In the genomic region with DNA sequence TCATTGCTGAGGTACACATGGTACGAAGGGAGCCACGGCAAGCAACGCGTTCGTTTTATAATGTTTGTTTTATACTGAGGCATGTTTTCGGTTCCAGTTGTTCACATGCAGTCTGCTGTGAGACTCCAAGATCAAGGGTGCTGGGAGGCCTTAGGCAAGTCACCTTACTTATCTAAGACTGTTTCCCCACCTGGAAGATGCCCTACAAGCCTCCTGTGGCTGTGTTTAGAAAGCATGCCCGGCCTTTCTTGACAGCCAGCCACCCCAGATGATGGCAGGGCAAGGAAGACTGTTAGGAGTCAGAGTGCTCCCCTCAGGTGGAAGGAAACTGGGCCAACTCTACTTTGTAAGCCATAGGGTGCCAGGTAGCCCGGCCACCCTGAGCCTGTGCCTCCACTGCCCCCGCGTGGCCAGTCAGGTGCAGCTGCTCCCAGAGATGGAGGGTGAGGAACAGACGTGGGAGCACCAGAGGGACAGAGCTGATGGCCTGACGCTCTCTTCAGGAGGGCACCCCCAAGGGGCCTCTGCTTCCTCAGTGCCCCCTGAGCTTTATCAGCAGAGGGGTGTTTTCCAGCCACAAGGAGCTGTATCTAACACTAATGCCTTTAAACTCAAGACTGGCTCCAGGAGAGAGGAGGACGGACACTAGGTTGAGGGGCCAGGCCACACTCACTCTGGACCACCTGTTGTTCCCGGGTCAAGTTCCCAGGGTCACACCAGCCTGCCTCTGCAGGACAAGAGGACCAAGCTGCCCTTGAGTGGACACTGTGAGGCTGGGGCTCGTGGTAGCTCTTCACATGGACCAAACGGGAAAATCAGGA, we compare ENCODE assay signal across 9 cellular contexts. TPM values are rescaled to one million over a fixed set of nuclear protein-coding genes. Genes with fewer than 3 reads are reported as not detected.
DNase-seq lines count a peak whose midpoint lies in the region; ATAC-seq and TF ChIP-seq lines count a peak whose summit lies in the region.
"Had no signal": no experiment of that assay in that cellular context is flagged by ENCODE, and none has a peak within 500 bp of the region (broad histone marks: within the 10 kb centered on the region; RNA-seq: fewer than 3 reads in every experiment).

No MANE protein-coding gene starts in this region.

- no peak overlapping the region for H3K4me3 Mint-ChIP-seq in CD14-positive monocyte
- H3K4me3 Mint-ChIP-seq in progenitor cell of endocrine pancreas (ENCODE audit: low read depth): no peak overlapping the region

- DNase-seq in CD14-positive monocyte (ENCODE audit: low spot score) (no peak), HFF-Myc (ENCODE audit: extremely low read depth, low read depth) (no peak), RPMI8226 (peak; percentile 75), germinal center (ENCODE audit: low spot score) (peak; percentile 68), progenitor cell of endocrine pancreas (ENCODE audit: low spot score, unreplicated experiment) (peak; percentile 67)
- peak; percentile 91 for DNase-seq in activated effector memory CD4-positive, alpha-beta T cell treated with anti-CD3 and anti-CD28 coated beads, Interleukin-2, amount 50 U/mL, for 16 hours

- peaks cover 0 to 1% (median 0%) of the 10 kb centered on the region in 7 donors for H3K9me3 Mint-ChIP-seq in CD14-positive monocyte
- no peaks in the 10 kb centered on the region for H3K9me3 Mint-ChIP-seq in progenitor cell of endocrine pancreas (ENCODE audit: low read depth)

- H3K27ac Mint-ChIP-seq in CD14-positive monocyte (peak overlapping the region in 4 of 7 donors; percentile 3 to 65 (median 54)), progenitor cell of endocrine pancreas (peak overlapping the region; percentile 85)

- ATAC-seq in GM18502 (IDR thresholded peaks at IDR 0.05; ENCODE audit: poor library complexity, unreplicated experiment): no peak
- no peak for ATAC-seq in HG02678 (IDR thresholded peaks at IDR 0.05; ENCODE audit: unreplicated experiment)

- H3K4me1 Mint-ChIP-seq in CD14-positive monocyte: peaks cover 29% of the 10 kb centered on the region
- peaks cover 20% of the 10 kb centered on the region for H3K4me1 Mint-ChIP-seq in progenitor cell of endocrine pancreas (ENCODE audit: low read depth)

- H3K36me3 Mint-ChIP-seq in CD14-positive monocyte: peaks cover 70 to 83% of the 10 kb centered on the region in 2 donors
- H3K36me3 Mint-ChIP-seq in progenitor cell of endocrine pancreas (ENCODE audit: insufficient read depth): peaks cover 22% of the 10 kb centered on the region

- no peak overlapping the region for H3K4me3 ChIP-seq in HFF-Myc (replicated peaks; ENCODE audit: low read depth, low read length)

- peaks cover 0 to 2% (median 0%) of the 10 kb centered on the region in 3 donors for H3K27me3 Mint-ChIP-seq in CD14-positive monocyte (ENCODE audit: low read depth in 3 of 3)
- H3K27me3 Mint-ChIP-seq in progenitor cell of endocrine pancreas: no peaks in the 10 kb centered on the region

- intact Hi-C loops in CD14-positive monocyte (cut with micrococcal nuclease): no loop called here

- TF ChIP-seq CTCF in CD14-positive monocyte (IDR thresholded peaks at IDR 0.05) (peak; percentile 82), HFF-Myc (IDR thresholded peaks at IDR 0.05; ENCODE audit: low read depth, low read length, missing control alignments) (peak; percentile 82), progenitor cell of endocrine pancreas (IDR thresholded peaks at IDR 0.05; ENCODE audit: unreplicated experiment) (peak; percentile 92)

RNA-seq across cellular contexts. Expression of a gene that starts 5.4 kb away (rescaled TPM):
- polyA plus RNA-seq in CD14-positive monocyte: 1 to 10 TPM; 7.1 to 7.8 TPM
- 59.6 and 60.2 TPM in 2 replicates for total RNA-seq in progenitor cell of endocrine pancreas

RNA-seq across cellular contexts. Expression of a gene that starts 22.3 kb away (rescaled TPM):
- polyA plus RNA-seq in CD14-positive monocyte: 100 to 1,000 TPM; 131 to 149 TPM
- total RNA-seq in progenitor cell of endocrine pancreas: 135 and 143 TPM in 2 replicates

RNA-seq across cellular contexts. Expression of a gene that starts 33.7 kb away (rescaled TPM):
- 10 to 100 TPM; 26.8 to 40.9 TPM for polyA plus RNA-seq in CD14-positive monocyte
- 3.2 TPM in 2 replicates for total RNA-seq in progenitor cell of endocrine pancreas

RNA-seq across cellular contexts. Expression of a gene that starts 58.0 kb away (rescaled TPM):
- 100 to 1,000 TPM; 112 to 175 TPM for polyA plus RNA-seq in CD14-positive monocyte
- total RNA-seq in progenitor cell of endocrine pancreas: not detected in 2 replicates
- total RNA-seq: pulmonary artery endothelial cell had no signal

Comparison
In these comparisons a context has a peak if more than half of its experiments do, and no peak if none do; other contexts are left out.
1. DNase-seq: peak in RPMI8226 (single experiment), activated effector memory CD4-positive, alpha-beta T cell treated with anti-CD3 and anti-CD28 coated beads, Interleukin-2, amount 50 U/mL, for 16 hours (single experiment), germinal center (single experiment) and progenitor cell of endocrine pancreas (single experiment); none in CD14-positive monocyte (single experiment) and HFF-Myc (single experiment).
2. Peak in every context shown above with its lines, with median percentiles within 50 percentile points of each other: CTCF ChIP-seq.